ENCODE assay signal across 1 cellular context in the genomic region with DNA sequence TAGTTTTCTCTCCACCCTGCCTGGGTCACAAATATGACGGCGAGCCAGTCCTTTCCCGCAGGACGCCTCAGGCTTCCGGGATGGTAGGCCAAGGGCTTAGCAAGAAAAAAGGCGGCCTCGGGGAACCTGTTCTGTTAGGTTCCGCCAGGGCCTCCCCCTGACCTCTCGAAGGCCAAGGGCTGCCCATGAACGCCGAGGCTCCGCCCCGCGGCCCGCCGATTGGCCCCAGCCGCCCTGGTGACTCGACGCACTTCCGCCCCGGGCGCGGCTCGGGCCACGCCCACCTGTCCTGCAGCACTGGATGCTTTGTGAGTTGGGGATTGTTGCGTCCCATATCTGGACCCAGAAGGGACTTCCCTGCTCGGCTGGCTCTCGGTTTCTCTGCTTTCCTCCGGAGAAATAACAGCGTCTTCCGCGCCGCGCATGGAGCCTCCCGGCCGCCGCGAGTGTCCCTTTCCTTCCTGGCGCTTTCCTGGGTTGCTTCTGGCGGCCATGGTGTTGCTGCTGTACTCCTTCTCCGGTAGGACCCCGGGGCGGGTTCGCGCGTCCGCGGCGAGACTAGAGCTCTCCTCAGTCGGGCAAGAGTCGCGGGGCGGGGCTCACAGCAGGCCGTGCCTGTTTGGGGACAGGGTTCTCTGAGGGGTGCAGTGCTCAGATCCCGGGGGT.
A peak's percentile ranks its signal among the peaks of the same experiment; 100 is the strongest.
TF ChIP-seq lines count a peak whose summit lies in the region.

A gene (plus strand): TSS at position 265 of the 666 bp plus-strand sequence. CDS start 159 bp downstream, at position 424.

TF ChIP-seq in HEK293, 187 proteins besides CTCF, POLR2A, EP300 and RAD21 (continued from another document and continues in another):
- TF ChIP-seq ZNF391 (tag by site-specific recombination; IDR thresholded peaks at IDR 0.05; ENCODE audit: borderline replicate concordance, low read depth) (no peak), ZNF514 (tag by site-specific recombination; IDR thresholded peaks at IDR 0.05) (no peak), ZNF16 (tag by site-specific recombination; IDR thresholded peaks at IDR 0.05; ENCODE audit: low read depth) (no peak), ZNF311 (tag by site-specific recombination; IDR thresholded peaks at IDR 0.05; ENCODE audit: borderline replicate concordance) (no peak), ZNF843 (tag by site-specific recombination; IDR thresholded peaks at IDR 0.05) (0 out of 2 replicates have a peak, but pooled peaks have one; percentile 10), ZNF658 (tag by site-specific recombination; IDR thresholded peaks at IDR 0.05) (no peak), ZNF121 (tag by site-specific recombination; IDR thresholded peaks at IDR 0.05) (no peak), MYNN (tag by site-specific recombination; IDR thresholded peaks at IDR 0.05; ENCODE audit: borderline replicate concordance) (no peak), ZNF155 (tag by site-specific recombination; IDR thresholded peaks at IDR 0.05) (no peak), FEZF1 (tag by site-specific recombination; IDR thresholded peaks at IDR 0.05) (no peak), ZSCAN23 (tag by site-specific recombination; IDR thresholded peaks at IDR 0.05) (no peak), ZNF544 (tag by site-specific recombination; IDR thresholded peaks at IDR 0.05) (no peak), ZNF211 (tag by site-specific recombination; IDR thresholded peaks at IDR 0.05; ENCODE audit: low read depth) (no peak), RBAK (tag by site-specific recombination; IDR thresholded peaks at IDR 0.05) (no peak), SP3 (tag by site-specific recombination; IDR thresholded peaks at IDR 0.05) (peak; percentile 81), ZEB2 (tag by site-specific recombination; IDR thresholded peaks at IDR 0.05) (0 out of 2 replicates have a peak, but pooled peaks have one; percentile 52), ZFP69B (tag by site-specific recombination; IDR thresholded peaks at IDR 0.05) (no peak), ZNF670 (tag by site-specific recombination; IDR thresholded peaks at IDR 0.05; ENCODE audit: low read depth) (no peak), YY1 (tag by site-specific recombination; IDR thresholded peaks at IDR 0.05) (peak; percentile 61; the same call in 1 of the 2 replicates), ZNF664 (tag by site-specific recombination; IDR thresholded peaks at IDR 0.05) (no peak), ZNF548 (tag by site-specific recombination; IDR thresholded peaks at IDR 0.05) (no peak), ZNF24 (tag by site-specific recombination; IDR thresholded peaks at IDR 0.05) (no peak), WT1 (tag by site-specific recombination; IDR thresholded peaks at IDR 0.05) (no peak), PRDM1 (tag by site-specific recombination; IDR thresholded peaks at IDR 0.05) (no peak), HOXD13 (CRISPR knock-in tag; IDR thresholded peaks at IDR 0.05; ENCODE audit: borderline replicate concordance) (no peak), HOXC10 (CRISPR knock-in tag; IDR thresholded peaks at IDR 0.05) (no peak), ZNF837 (tag by site-specific recombination; IDR thresholded peaks at IDR 0.05) (no peak), ZNF623 (tag by site-specific recombination; IDR thresholded peaks at IDR 0.05) (no peak), ZNF174 (tag by site-specific recombination; IDR thresholded peaks at IDR 0.05) (no peak), KLF7 (tag by site-specific recombination; IDR thresholded peaks at IDR 0.05; ENCODE audit: borderline replicate concordance) (peak; percentile 43; the same call in 1 of the 2 replicates), KLF8 (tag by site-specific recombination; IDR thresholded peaks at IDR 0.05) (peak; percentile 86), ZNF169 (tag by site-specific recombination; IDR thresholded peaks at IDR 0.05) (no peak), ZNF426 (tag by site-specific recombination; IDR thresholded peaks at IDR 0.05) (no peak), MEIS1 (CRISPR knock-in tag; IDR thresholded peaks at IDR 0.05; ENCODE audit: borderline replicate concordance) (no peak), ZNF132 (tag by site-specific recombination; IDR thresholded peaks at IDR 0.05; ENCODE audit: borderline replicate concordance) (no peak), ZNF701 (tag by site-specific recombination; IDR thresholded peaks at IDR 0.05) (no peak), TRIM28 (IDR thresholded peaks at IDR 0.05; ENCODE audit: borderline replicate concordance, low read length) (no peak), ZNF10 (tag by site-specific recombination; IDR thresholded peaks at IDR 0.05) (no peak), ZNF248 (tag by site-specific recombination; IDR thresholded peaks at IDR 0.05) (no peak), OSR2 (tag by site-specific recombination; IDR thresholded peaks at IDR 0.05) (no peak), ZBTB20 (tag by site-specific recombination; IDR thresholded peaks at IDR 0.05) (no peak; the same call in 1 of the 2 replicates), ZNF791 (tag by site-specific recombination; IDR thresholded peaks at IDR 0.05) (no peak), ZNF23 (tag by site-specific recombination; IDR thresholded peaks at IDR 0.05; ENCODE audit: borderline replicate concordance) (no peak), ZNF621 (tag by site-specific recombination; IDR thresholded peaks at IDR 0.05) (no peak), TCF7L2 (IDR thresholded peaks at IDR 0.05; ENCODE audit: borderline replicate concordance, low read depth, low read length) (no peak), SALL2 (tag by site-specific recombination; IDR thresholded peaks at IDR 0.05; ENCODE audit: borderline replicate concordance) (no peak), ZNF549 (tag by site-specific recombination; IDR thresholded peaks at IDR 0.05) (no peak), ZNF571 (tag by site-specific recombination; IDR thresholded peaks at IDR 0.05) (no peak)
- TF ChIP-seq, protein P1, sequence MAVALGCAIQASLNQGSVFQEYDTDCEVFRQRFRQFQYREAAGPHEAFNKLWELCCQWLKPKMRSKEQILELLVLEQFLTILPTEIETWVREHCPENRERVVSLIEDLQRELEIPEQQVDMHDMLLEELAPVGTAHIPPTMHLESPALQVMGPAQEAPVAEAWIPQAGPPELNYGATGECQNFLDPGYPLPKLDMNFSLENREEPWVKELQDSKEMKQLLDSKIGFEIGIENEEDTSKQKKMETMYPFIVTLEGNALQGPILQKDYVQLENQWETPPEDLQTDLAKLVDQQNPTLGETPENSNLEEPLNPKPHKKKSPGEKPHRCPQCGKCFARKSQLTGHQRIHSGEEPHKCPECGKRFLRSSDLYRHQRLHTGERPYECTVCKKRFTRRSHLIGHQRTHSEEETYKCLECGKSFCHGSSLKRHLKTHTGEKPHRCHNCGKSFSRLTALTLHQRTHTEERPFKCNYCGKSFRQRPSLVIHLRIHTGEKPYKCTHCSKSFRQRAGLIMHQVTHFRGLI (tag by site-specific recombination; IDR thresholded peaks at IDR 0.05), result no peak
- TF ChIP-seq, protein P2, sequence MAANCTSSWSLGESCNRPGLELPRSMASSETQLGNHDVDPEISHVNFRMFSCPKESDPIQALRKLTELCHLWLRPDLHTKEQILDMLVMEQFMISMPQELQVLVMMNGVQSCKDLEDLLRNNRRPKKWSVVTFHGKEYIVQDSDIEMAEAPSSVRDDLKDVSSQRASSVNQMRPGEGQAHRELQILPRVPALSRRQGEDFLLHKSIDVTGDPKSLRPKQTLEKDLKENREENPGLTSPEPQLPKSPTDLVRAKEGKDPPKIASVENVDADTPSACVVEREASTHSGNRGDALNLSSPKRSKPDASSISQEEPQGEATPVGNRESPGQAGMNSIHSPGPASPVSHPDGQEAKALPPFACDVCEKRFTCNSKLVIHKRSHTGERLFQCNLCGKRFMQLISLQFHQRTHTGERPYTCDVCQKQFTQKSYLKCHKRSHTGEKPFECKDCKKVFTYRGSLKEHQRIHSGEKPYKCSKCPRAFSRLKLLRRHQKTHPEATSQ (tag by site-specific recombination; IDR thresholded peaks at IDR 0.05), result no peak; the same call in 1 of the 2 replicates
- TF ChIP-seq, protein P3, sequence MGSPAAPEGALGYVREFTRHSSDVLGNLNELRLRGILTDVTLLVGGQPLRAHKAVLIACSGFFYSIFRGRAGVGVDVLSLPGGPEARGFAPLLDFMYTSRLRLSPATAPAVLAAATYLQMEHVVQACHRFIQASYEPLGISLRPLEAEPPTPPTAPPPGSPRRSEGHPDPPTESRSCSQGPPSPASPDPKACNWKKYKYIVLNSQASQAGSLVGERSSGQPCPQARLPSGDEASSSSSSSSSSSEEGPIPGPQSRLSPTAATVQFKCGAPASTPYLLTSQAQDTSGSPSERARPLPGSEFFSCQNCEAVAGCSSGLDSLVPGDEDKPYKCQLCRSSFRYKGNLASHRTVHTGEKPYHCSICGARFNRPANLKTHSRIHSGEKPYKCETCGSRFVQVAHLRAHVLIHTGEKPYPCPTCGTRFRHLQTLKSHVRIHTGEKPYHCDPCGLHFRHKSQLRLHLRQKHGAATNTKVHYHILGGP (tag by site-specific recombination; IDR thresholded peaks at IDR 0.05), result no peak
- TF ChIP-seq, protein P4, sequence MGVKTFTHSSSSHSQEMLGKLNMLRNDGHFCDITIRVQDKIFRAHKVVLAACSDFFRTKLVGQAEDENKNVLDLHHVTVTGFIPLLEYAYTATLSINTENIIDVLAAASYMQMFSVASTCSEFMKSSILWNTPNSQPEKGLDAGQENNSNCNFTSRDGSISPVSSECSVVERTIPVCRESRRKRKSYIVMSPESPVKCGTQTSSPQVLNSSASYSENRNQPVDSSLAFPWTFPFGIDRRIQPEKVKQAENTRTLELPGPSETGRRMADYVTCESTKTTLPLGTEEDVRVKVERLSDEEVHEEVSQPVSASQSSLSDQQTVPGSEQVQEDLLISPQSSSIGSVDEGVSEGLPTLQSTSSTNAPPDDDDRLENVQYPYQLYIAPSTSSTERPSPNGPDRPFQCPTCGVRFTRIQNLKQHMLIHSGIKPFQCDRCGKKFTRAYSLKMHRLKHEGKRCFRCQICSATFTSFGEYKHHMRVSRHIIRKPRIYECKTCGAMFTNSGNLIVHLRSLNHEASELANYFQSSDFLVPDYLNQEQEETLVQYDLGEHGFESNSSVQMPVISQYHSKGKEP (tag by site-specific recombination; IDR thresholded peaks at IDR 0.05), result no peak
- TF ChIP-seq, protein P5, sequence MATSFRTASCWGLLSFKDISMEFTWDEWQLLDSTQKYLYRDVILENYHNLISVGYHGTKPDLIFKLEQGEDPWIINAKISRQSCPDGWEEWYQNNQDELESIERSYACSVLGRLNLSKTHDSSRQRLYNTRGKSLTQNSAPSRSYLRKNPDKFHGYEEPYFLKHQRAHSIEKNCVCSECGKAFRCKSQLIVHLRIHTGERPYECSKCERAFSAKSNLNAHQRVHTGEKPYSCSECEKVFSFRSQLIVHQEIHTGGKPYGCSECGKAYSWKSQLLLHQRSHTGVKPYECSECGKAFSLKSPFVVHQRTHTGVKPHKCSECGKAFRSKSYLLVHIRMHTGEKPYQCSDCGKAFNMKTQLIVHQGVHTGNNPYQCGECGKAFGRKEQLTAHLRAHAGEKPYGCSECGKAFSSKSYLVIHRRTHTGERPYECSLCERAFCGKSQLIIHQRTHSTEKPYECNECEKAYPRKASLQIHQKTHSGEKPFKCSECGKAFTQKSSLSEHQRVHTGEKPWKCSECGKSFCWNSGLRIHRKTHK (tag by site-specific recombination; IDR thresholded peaks at IDR 0.05), result no peak
- TF ChIP-seq, protein P6, sequence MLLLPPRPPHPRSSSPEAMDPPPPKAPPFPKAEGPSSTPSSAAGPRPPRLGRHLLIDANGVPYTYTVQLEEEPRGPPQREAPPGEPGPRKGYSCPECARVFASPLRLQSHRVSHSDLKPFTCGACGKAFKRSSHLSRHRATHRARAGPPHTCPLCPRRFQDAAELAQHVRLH (tag by site-specific recombination; IDR thresholded peaks at IDR 0.05), result no peak
- TF ChIP-seq, protein P7, sequence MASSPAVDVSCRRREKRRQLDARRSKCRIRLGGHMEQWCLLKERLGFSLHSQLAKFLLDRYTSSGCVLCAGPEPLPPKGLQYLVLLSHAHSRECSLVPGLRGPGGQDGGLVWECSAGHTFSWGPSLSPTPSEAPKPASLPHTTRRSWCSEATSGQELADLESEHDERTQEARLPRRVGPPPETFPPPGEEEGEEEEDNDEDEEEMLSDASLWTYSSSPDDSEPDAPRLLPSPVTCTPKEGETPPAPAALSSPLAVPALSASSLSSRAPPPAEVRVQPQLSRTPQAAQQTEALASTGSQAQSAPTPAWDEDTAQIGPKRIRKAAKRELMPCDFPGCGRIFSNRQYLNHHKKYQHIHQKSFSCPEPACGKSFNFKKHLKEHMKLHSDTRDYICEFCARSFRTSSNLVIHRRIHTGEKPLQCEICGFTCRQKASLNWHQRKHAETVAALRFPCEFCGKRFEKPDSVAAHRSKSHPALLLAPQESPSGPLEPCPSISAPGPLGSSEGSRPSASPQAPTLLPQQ (tag by site-specific recombination; IDR thresholded peaks at IDR 0.05), result peak; percentile 48; the same call in 1 of the 2 replicates
- TF ChIP-seq, protein P8, sequence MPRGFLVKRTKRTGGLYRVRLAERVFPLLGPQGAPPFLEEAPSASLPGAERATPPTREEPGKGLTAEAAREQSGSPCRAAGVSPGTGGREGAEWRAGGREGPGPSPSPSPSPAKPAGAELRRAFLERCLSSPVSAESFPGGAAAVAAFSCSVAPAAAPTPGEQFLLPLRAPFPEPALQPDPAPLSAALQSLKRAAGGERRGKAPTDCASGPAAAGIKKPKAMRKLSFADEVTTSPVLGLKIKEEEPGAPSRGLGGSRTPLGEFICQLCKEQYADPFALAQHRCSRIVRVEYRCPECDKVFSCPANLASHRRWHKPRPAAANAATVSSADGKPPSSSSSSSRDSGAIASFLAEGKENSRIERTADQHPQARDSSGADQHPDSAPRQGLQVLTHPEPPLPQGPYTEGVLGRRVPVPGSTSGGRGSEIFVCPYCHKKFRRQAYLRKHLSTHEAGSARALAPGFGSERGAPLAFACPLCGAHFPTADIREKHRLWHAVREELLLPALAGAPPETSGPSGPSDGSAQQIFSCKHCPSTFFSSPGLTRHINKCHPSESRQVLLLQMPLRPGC (tag by site-specific recombination; IDR thresholded peaks at IDR 0.05), result no peak
- TF ChIP-seq, protein P9, sequence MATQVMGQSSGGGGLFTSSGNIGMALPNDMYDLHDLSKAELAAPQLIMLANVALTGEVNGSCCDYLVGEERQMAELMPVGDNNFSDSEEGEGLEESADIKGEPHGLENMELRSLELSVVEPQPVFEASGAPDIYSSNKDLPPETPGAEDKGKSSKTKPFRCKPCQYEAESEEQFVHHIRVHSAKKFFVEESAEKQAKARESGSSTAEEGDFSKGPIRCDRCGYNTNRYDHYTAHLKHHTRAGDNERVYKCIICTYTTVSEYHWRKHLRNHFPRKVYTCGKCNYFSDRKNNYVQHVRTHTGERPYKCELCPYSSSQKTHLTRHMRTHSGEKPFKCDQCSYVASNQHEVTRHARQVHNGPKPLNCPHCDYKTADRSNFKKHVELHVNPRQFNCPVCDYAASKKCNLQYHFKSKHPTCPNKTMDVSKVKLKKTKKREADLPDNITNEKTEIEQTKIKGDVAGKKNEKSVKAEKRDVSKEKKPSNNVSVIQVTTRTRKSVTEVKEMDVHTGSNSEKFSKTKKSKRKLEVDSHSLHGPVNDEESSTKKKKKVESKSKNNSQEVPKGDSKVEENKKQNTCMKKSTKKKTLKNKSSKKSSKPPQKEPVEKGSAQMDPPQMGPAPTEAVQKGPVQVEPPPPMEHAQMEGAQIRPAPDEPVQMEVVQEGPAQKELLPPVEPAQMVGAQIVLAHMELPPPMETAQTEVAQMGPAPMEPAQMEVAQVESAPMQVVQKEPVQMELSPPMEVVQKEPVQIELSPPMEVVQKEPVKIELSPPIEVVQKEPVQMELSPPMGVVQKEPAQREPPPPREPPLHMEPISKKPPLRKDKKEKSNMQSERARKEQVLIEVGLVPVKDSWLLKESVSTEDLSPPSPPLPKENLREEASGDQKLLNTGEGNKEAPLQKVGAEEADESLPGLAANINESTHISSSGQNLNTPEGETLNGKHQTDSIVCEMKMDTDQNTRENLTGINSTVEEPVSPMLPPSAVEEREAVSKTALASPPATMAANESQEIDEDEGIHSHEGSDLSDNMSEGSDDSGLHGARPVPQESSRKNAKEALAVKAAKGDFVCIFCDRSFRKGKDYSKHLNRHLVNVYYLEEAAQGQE (tag by site-specific recombination; IDR thresholded peaks at IDR 0.05), result no peak
